ENCODE assay signal across 27 cellular contexts in the genomic region with DNA sequence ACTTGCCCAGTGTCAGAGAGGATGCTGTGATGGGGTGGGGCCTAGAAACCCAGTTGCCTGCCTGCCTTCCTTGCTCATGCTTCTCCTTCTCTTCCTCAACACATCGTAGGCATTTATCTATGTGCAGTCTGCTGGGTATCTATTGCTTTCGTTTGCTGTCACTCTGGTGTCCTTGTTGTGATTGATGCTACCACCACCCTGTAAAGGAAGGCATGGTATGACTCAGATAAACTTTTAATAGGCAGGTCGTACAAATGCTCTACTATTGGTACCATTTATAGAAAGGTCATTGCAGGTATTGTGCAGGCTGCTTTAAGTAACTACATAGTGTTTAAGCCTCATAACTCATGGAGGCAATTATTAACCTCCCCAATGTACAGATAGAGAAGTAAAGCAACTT.
"Had no signal": no experiment of that assay in that cellular context is flagged by ENCODE, and none has a peak within 500 bp of the region (broad histone marks: within the 10 kb centered on the region; RNA-seq: fewer than 3 reads in every experiment).

No MANE protein-coding gene starts in this region.

- ATAC-seq: activated CD8-positive, alpha-beta T cell treated with anti-CD3 and anti-CD28 coated beads for 36 hours; activated T-cell treated with anti-CD3 and anti-CD28 coated beads, Interleukin-2, amount 50 U/mL, for 72 hours; activated T-helper 17 cell treated with anti-CD3 and anti-CD28 coated beads, Interleukin-2, amount 50 U/mL, for 72 hours; PC-3; SK-N-SH treated with all-trans-retinoic acid at 6 μM for 48 hours had no signal

- H3K4me1 ChIP-seq: Peyer's patch had no signal

- H3K27ac ChIP-seq: cardiac muscle cell, Peyer's patch had no signal

- H3K4me3 ChIP-seq: cardiac muscle cell, Peyer's patch had no signal

- H3K9me3 Mint-ChIP-seq: activated CD4-positive, alpha-beta T cell treated with anti-CD3 and anti-CD28 coated beads, Interleukin-2, amount 10 ng/mL, durations not matched to agents 24 days and 14 days; activated CD8-positive, alpha-beta T cell treated with anti-CD3 and anti-CD28 coated beads for 36 hours; activated naive CD8-positive, alpha-beta T cell treated with anti-CD3 and anti-CD28 coated beads for 36 hours; activated T-cell treated with anti-CD3 and anti-CD28 coated beads, Interleukin-2, amount 50 U/mL, for 72 hours had no signal

- H3K4me3 Mint-ChIP-seq: activated CD4-positive, alpha-beta T cell treated with anti-CD3 and anti-CD28 coated beads, Interleukin-2, amount 10 ng/mL, durations not matched to agents 24 days and 14 days; activated CD8-positive, alpha-beta T cell treated with anti-CD3 and anti-CD28 coated beads for 36 hours; activated naive CD8-positive, alpha-beta T cell treated with anti-CD3 and anti-CD28 coated beads for 36 hours; activated T-cell treated with anti-CD3 and anti-CD28 coated beads, Interleukin-2, amount 50 U/mL, for 72 hours; activated T-helper 17 cell treated with anti-CD3 and anti-CD28 coated beads, Interleukin-2, amount 50 U/mL, for 72 hours; central memory CD8-positive, alpha-beta T cell had no signal

- H3K36me3 Mint-ChIP-seq: activated naive CD8-positive, alpha-beta T cell treated with anti-CD3 and anti-CD28 coated beads for 36 hours had no signal

- H3K27me3 Mint-ChIP-seq: activated naive CD8-positive, alpha-beta T cell treated with anti-CD3 and anti-CD28 coated beads for 36 hours had no signal

- H3K9me3 ChIP-seq: Peyer's patch had no signal

- H3K27ac Mint-ChIP-seq: activated CD4-positive, alpha-beta T cell treated with anti-CD3 and anti-CD28 coated beads, Interleukin-2, amount 10 ng/mL, durations not matched to agents 24 days and 14 days; activated CD8-positive, alpha-beta T cell treated with anti-CD3 and anti-CD28 coated beads for 36 hours; activated naive CD8-positive, alpha-beta T cell treated with anti-CD3 and anti-CD28 coated beads for 36 hours; activated T-cell treated with anti-CD3 and anti-CD28 coated beads, Interleukin-2, amount 50 U/mL, for 72 hours; activated T-helper 17 cell treated with anti-CD3 and anti-CD28 coated beads, Interleukin-2, amount 50 U/mL, for 72 hours had no signal

- DNase-seq: activated CD4-positive, alpha-beta T cell treated with anti-CD3 and anti-CD28 coated beads, Interleukin-2, amount 10 ng/mL, durations not matched to agents 24 days and 14 days; activated CD4-positive, alpha-beta T cell treated with anti-CD3 and anti-CD28 coated beads, Interleukin-2, amount 50 U/mL, for 4 hours; activated CD8-positive, alpha-beta T cell treated with anti-CD3 and anti-CD28 coated beads for 36 hours; activated effector memory CD4-positive, alpha-beta T cell treated with anti-CD3 and anti-CD28 coated beads, Interleukin-2, amount 50 U/mL, for 16 hours; activated naive CD4-positive, alpha-beta T cell; activated naive CD4-positive, alpha-beta T cell treated with anti-CD3 and anti-CD28 coated beads, Interleukin-2, amount 50 U/mL, for 16 hours; activated naive CD8-positive, alpha-beta T cell treated with anti-CD3 and anti-CD28 coated beads for 36 hours; activated T-cell treated with anti-CD3 and anti-CD28 coated beads, Interleukin-2, amount 50 U/mL, for 1 hour; activated T-cell treated with anti-CD3 and anti-CD28 coated beads, Interleukin-2, amount 50 U/mL, for 72 hours; amniotic stem cell; aorta; NCI-H1048; NCI-H1436 treated with DMSO at 0.1 percent for 48 hours; NCI-H1694 treated with DMSO at 0.1 percent for 48 hours; NCI-H2029; NCI-H524 treated with DMSO at 0.1 percent for 48 hours; NK-92 treated with Interleukin-12 subunit alpha and Interleukin-12 subunit beta, amount 100 ng/mL, for 24 hours; PC-3; Peyer's patch; RPMI8226; SIG-M5; T-helper 1 cell; T1000 had no signal

- H3K36me3 ChIP-seq: cardiac muscle cell, Peyer's patch had no signal

- H3K27me3 ChIP-seq: cardiac muscle cell, Peyer's patch had no signal

- H3K4me1 Mint-ChIP-seq: activated CD4-positive, alpha-beta T cell treated with anti-CD3 and anti-CD28 coated beads, Interleukin-2, amount 10 ng/mL, durations not matched to agents 24 days and 14 days; activated naive CD8-positive, alpha-beta T cell treated with anti-CD3 and anti-CD28 coated beads for 36 hours; activated T-helper 17 cell treated with anti-CD3 and anti-CD28 coated beads, Interleukin-2, amount 50 U/mL, for 72 hours; central memory CD8-positive, alpha-beta T cell had no signal
